In genomic region chr5:32584651-32585050, GRCh38 we compare ENCODE assay signal across 7 cellular contexts. TPM values are rescaled to one million over a fixed set of nuclear protein-coding genes. Genes with fewer than 3 reads are reported as not detected.
DNase-seq lines count a peak whose midpoint lies in the region; TF ChIP-seq lines count a peak whose summit lies in the region.

No MANE protein-coding gene starts in this region.

- H3K27ac Mint-ChIP-seq in brain (peak overlapping the region; percentile 93 to 97 (median 95)), nephron (peak overlapping the region in 2 of 3 experiments; percentile 93 to 96)

- H3K36me3 Mint-ChIP-seq in brain: peaks cover 11% of the 10 kb centered on the region
- peaks cover 11% of the 10 kb centered on the region for H3K36me3 Mint-ChIP-seq in nephron (ENCODE audit: low read depth)

- H3K4me3 Mint-ChIP-seq in brain (peak overlapping the region; percentile 92 to 99 (median 97)), nephron (peak overlapping the region; percentile 94 to 98 (median 96))

- peak overlapping the region; percentile 88; the same call in 1 of the 2 replicates for H3K4me3 ChIP-seq in GM08714 (ENCODE audit: low read length)

- H3K9me3 Mint-ChIP-seq in brain (peaks cover 0 to 7% (median 0%) of the 10 kb centered on the region in 5 experiments), nephron (peaks cover 5% of the 10 kb centered on the region)

- H3K27me3 Mint-ChIP-seq in brain: peaks cover 5% of the 10 kb centered on the region
- no peaks in the 10 kb centered on the region for H3K27me3 Mint-ChIP-seq in nephron (ENCODE audit: low read depth)

- TF ChIP-seq CTCF in brain (conservative IDR thresholded peaks at IDR 0.05) (no peak), nephron (IDR thresholded peaks at IDR 0.05; ENCODE audit: unreplicated experiment in 3 of 3) (no peak)

- DNase-seq in NCI-H1694 treated with DMSO at 0.1 percent for 48 hours (lab: John Stamatoyannopoulos, UW) (peak; percentile 62), NCI-H510A (lab: John Stamatoyannopoulos, UW) (no peak), NCI-H345 (lab: John Stamatoyannopoulos, UW) (no peak)
- no peak for DNase-seq in stimulated activated CD4-positive, alpha-beta T cell treated with anti-CD3 and anti-CD28 coated beads, Interleukin-4, amount 100 ng/mL, for 24 hours

- H3K4me1 Mint-ChIP-seq in brain (peaks cover 44% of the 10 kb centered on the region), nephron (peaks cover 30% of the 10 kb centered on the region)

RNA-seq across cellular contexts. Expression of gene SUB1, which starts 0.7 kb away (rescaled TPM):
- 262 TPM for polyA plus RNA-seq in brain (ENCODE audit: insufficient read depth, low read depth, low replicate concordance)
